Comparison of ENCODE assay signal across 2 cellular contexts in genomic region chr1:108560430-108561144, GRCh38.
TF ChIP-seq lines count a peak whose summit lies in the region.

No MANE protein-coding gene starts in this region.

TF ChIP-seq in HEK293, 187 proteins besides CTCF, POLR2A, EP300 and RAD21 (continues in another document):
- peak; percentile 50; the same call in 1 of the 2 replicates for TF ChIP-seq REST (tag by site-specific recombination; IDR thresholded peaks at IDR 0.05)
- TF ChIP-seq INSM2 (tag by site-specific recombination; IDR thresholded peaks at IDR 0.05): no peak
- peak; percentile 30; the same call in 1 of the 2 replicates for TF ChIP-seq ZBTB48 (tag by site-specific recombination; IDR thresholded peaks at IDR 0.05)
- TF ChIP-seq ZBTB17 (tag by site-specific recombination; IDR thresholded peaks at IDR 0.05): peak; percentile 87
- TF ChIP-seq ZNF16 (tag by site-specific recombination; IDR thresholded peaks at IDR 0.05; ENCODE audit: low read depth): no peak
- TF ChIP-seq ZBTB8A (tag by site-specific recombination; IDR thresholded peaks at IDR 0.05): peak; percentile 78
- TF ChIP-seq GLIS1 (tag by site-specific recombination; IDR thresholded peaks at IDR 0.05): peak; percentile 48; the same call in 1 of the 2 replicates
- no peak for TF ChIP-seq ZFP37 (tag by site-specific recombination; IDR thresholded peaks at IDR 0.05)
- TF ChIP-seq SCRT2 (tag by site-specific recombination; IDR thresholded peaks at IDR 0.05): 0 out of 2 replicates have a peak, but pooled peaks have one; percentile 11
- TF ChIP-seq ZBTB20 (tag by site-specific recombination; IDR thresholded peaks at IDR 0.05): peak; percentile 57; the same call in 1 of the 2 replicates
- peak; percentile 23; the same call in 1 of the 2 replicates for TF ChIP-seq ZSCAN30 (tag by site-specific recombination; IDR thresholded peaks at IDR 0.05)
- no peak for TF ChIP-seq ZNF518A (tag by site-specific recombination; conservative IDR thresholded peaks at IDR 0.05; ENCODE audit: low read depth)
- 0 out of 2 replicates have a peak, but pooled peaks have one; percentile 20 for TF ChIP-seq ZNF629 (tag by site-specific recombination; IDR thresholded peaks at IDR 0.05)
- TF ChIP-seq ZNF26 (tag by site-specific recombination; IDR thresholded peaks at IDR 0.05): no peak
- TF ChIP-seq ZNF157 (tag by site-specific recombination; IDR thresholded peaks at IDR 0.05): no peak

TF ChIP-seq in K562, 482 proteins besides CTCF, POLR2A, EP300 and RAD21 (continued from another document and continues in another):
- no peak for TF ChIP-seq MAX (CRISPR knock-in tag; IDR thresholded peaks at IDR 0.05)
- no peak for TF ChIP-seq ZFPM2 (CRISPR knock-in tag; IDR thresholded peaks at IDR 0.05)
- no peak for TF ChIP-seq SMARCE1 (IDR thresholded peaks at IDR 0.05)
- TF ChIP-seq CAMTA2 (CRISPR knock-in tag; conservative IDR thresholded peaks at IDR 0.05): no peak
- no peak for TF ChIP-seq GTF2F1 (IDR thresholded peaks at IDR 0.05; ENCODE audit: low read depth, low read length)
- no peak for TF ChIP-seq RERE (CRISPR knock-in tag; IDR thresholded peaks at IDR 0.05; ENCODE audit: borderline replicate concordance)
- no peak for TF ChIP-seq CBFA2T2 (conservative IDR thresholded peaks at IDR 0.05)
- TF ChIP-seq ZNF57 (CRISPR knock-in tag; IDR thresholded peaks at IDR 0.05): no peak
- peak; percentile 45; the same call in 1 of the 2 replicates for TF ChIP-seq PKNOX1 (IDR thresholded peaks at IDR 0.05)
- no peak for TF ChIP-seq JUNB (CRISPR knock-in tag; conservative IDR thresholded peaks at IDR 0.05)
- TF ChIP-seq THRB (CRISPR knock-in tag; conservative IDR thresholded peaks at IDR 0.05): no peak
- no peak for TF ChIP-seq HDAC8 (tag; IDR thresholded peaks at IDR 0.05)
- TF ChIP-seq RBM14 (IDR thresholded peaks at IDR 0.05; ENCODE audit: borderline replicate concordance, insufficient read depth, low read depth, low read length): no peak
- no peak for TF ChIP-seq SRSF9 (IDR thresholded peaks at IDR 0.05; ENCODE audit: borderline replicate concordance, low read depth, low read length)
- no peak for TF ChIP-seq ZNF175 (CRISPR knock-in tag; IDR thresholded peaks at IDR 0.05; ENCODE audit: low read depth)
- TF ChIP-seq HMG20A (CRISPR knock-in tag; conservative IDR thresholded peaks at IDR 0.05): no peak
- no peak for TF ChIP-seq NBN (IDR thresholded peaks at IDR 0.05; ENCODE audit: low read depth)
- no peak for TF ChIP-seq BRF1 (IDR thresholded peaks at IDR 0.05; ENCODE audit: borderline replicate concordance, extremely low read depth, insufficient read length)
- TF ChIP-seq ARID3B (CRISPR knock-in tag; IDR thresholded peaks at IDR 0.05; ENCODE audit: borderline replicate concordance): no peak
- no peak for TF ChIP-seq SRSF1 (IDR thresholded peaks at IDR 0.05; ENCODE audit: low read depth, low read length)
- no peak for TF ChIP-seq ZNF518B (CRISPR knock-in tag; IDR thresholded peaks at IDR 0.05)
- no peak for TF ChIP-seq ZNF12 (CRISPR knock-in tag; IDR thresholded peaks at IDR 0.05)
- no peak for TF ChIP-seq TOE1 (IDR thresholded peaks at IDR 0.05; ENCODE audit: borderline replicate concordance)
- no peak for TF ChIP-seq TOE1 (CRISPR knock-in tag; IDR thresholded peaks at IDR 0.05; ENCODE audit: borderline replicate concordance, low read depth)
- TF ChIP-seq NONO (IDR thresholded peaks at IDR 0.05; ENCODE audit: low read depth in 2 of 2, low read length in 1 of 2): no peak
- TF ChIP-seq TRIM25 (IDR thresholded peaks at IDR 0.05; ENCODE audit: borderline replicate concordance): no peak
- TF ChIP-seq RBM17 (IDR thresholded peaks at IDR 0.05; ENCODE audit: borderline replicate concordance, low read depth, low read length): no peak
- no peak; the same call in 1 of the 2 replicates for TF ChIP-seq ZBTB9 (CRISPR knock-in tag; IDR thresholded peaks at IDR 0.05)
- TF ChIP-seq ZKSCAN1 (IDR thresholded peaks at IDR 0.05; ENCODE audit: low read depth, low read length): peak; percentile 91; the same call in 1 of the 2 replicates
- TF ChIP-seq YBX1 (IDR thresholded peaks at IDR 0.05): no peak
- no peak for TF ChIP-seq NR3C1 (CRISPR knock-in tag; IDR thresholded peaks at IDR 0.05)
- TF ChIP-seq NCOA6 (IDR thresholded peaks at IDR 0.05): no peak
- TF ChIP-seq NKRF (IDR thresholded peaks at IDR 0.05; ENCODE audit: borderline replicate concordance): peak; percentile 10; the same call in 1 of the 2 replicates
- no peak for TF ChIP-seq NELFE (IDR thresholded peaks at IDR 0.05; ENCODE audit: insufficient read depth, insufficient read length)
- no peak for TF ChIP-seq FOXA3 (CRISPR knock-in tag; conservative IDR thresholded peaks at IDR 0.05 in 1 of 2, IDR thresholded peaks at IDR 0.05 in 1 of 2)
